In genomic region chr16:8866884-8867482, GRCh38 we compare ENCODE assay signal across 9 cellular contexts. TPM values are rescaled to one million over a fixed set of nuclear protein-coding genes. Genes with fewer than 3 reads are reported as not detected.
DNase-seq lines count a peak whose midpoint lies in the region; ATAC-seq and TF ChIP-seq lines count a peak whose summit lies in the region.
"Had no signal": no experiment of that assay in that cellular context is flagged by ENCODE, and none has a peak within 500 bp of the region (broad histone marks: within the 10 kb centered on the region; RNA-seq: fewer than 3 reads in every experiment).

No MANE protein-coding gene starts in this region.

- no peak for ATAC-seq in activated naive CD8-positive, alpha-beta T cell treated with anti-CD3 and anti-CD28 coated beads, Interleukin-2, amount 10 ng/mL, durations not matched to agents 7 days and 5 days (ENCODE audit: low read depth)
- no peak for ATAC-seq in GM18502 (IDR thresholded peaks at IDR 0.05; ENCODE audit: poor library complexity, unreplicated experiment)

- H3K36me3 ChIP-seq in kidney epithelial cell (ENCODE audit: control insufficient read depth, insufficient read depth, low read length) = no peaks in the 10 kb centered on the region

- peak overlapping the region; percentile 59 for H3K4me3 ChIP-seq in kidney epithelial cell (ENCODE audit: low read depth, low read length)

- peak overlapping the region; percentile 89 for H3K27ac ChIP-seq in temporal lobe (ENCODE audit: low read depth, low read length)

- TF ChIP-seq CTCF in kidney epithelial cell (IDR thresholded peaks at IDR 0.05; ENCODE audit: insufficient read depth, low read length, poor library complexity, severe bottlenecking) = no peak

- H3K4me1 Mint-ChIP-seq in T-helper 1 cell treated with Interleukin-12 subunit alpha and Interleukin-12 subunit beta and Interleukin-4 antibody, amounts not matched to agents 30 μg/mL and 1 μg/mL, for 36 hours (ENCODE audit: low read depth) = peaks cover 36% of the 10 kb centered on the region
- peaks cover 47% of the 10 kb centered on the region for H3K4me1 Mint-ChIP-seq in activated naive CD8-positive, alpha-beta T cell treated with anti-CD3 and anti-CD28 coated beads, Interleukin-2, amount 10 ng/mL, durations not matched to agents 7 days and 5 days

- H3K4me3 Mint-ChIP-seq in T-helper 1 cell treated with Interleukin-12 subunit alpha and Interleukin-12 subunit beta and Interleukin-4 antibody, amounts not matched to agents 30 μg/mL and 1 μg/mL, for 36 hours = peak overlapping the region; percentile 95
- peak overlapping the region; percentile 93 for H3K4me3 Mint-ChIP-seq in activated naive CD8-positive, alpha-beta T cell treated with anti-CD3 and anti-CD28 coated beads, Interleukin-2, amount 10 ng/mL, durations not matched to agents 7 days and 5 days

- H3K27ac Mint-ChIP-seq in T-helper 1 cell treated with Interleukin-12 subunit alpha and Interleukin-12 subunit beta and Interleukin-4 antibody, amounts not matched to agents 30 μg/mL and 1 μg/mL, for 36 hours = peak overlapping the region; percentile 93
- H3K27ac Mint-ChIP-seq in activated naive CD8-positive, alpha-beta T cell treated with anti-CD3 and anti-CD28 coated beads, Interleukin-2, amount 10 ng/mL, durations not matched to agents 7 days and 5 days = peak overlapping the region; percentile 97

- H3K36me3 Mint-ChIP-seq in T-helper 1 cell treated with Interleukin-12 subunit alpha and Interleukin-12 subunit beta and Interleukin-4 antibody, amounts not matched to agents 30 μg/mL and 1 μg/mL, for 36 hours (ENCODE audit: low read depth) = peaks cover 4% of the 10 kb centered on the region
- H3K36me3 Mint-ChIP-seq in activated naive CD8-positive, alpha-beta T cell treated with anti-CD3 and anti-CD28 coated beads, Interleukin-2, amount 10 ng/mL, durations not matched to agents 7 days and 5 days = peaks cover 17% of the 10 kb centered on the region

- POLR2A ChIA-PET in activated naive CD8-positive, alpha-beta T cell treated with anti-CD3 and anti-CD28 coated beads, Interleukin-2, amount 10 ng/mL, durations not matched to agents 7 days and 5 days (lab: Charles Lee) = interaction anchor here (1.3 to 3.5 kb wide), 6 partner anchors 12 to 225 kb away, joined by 4 to 44 read pairs (median 21); partner anchors contain the start of genes HAPSTR1, PMM2 and TMEM186

- H3K9me3 Mint-ChIP-seq in T-helper 1 cell treated with Interleukin-12 subunit alpha and Interleukin-12 subunit beta and Interleukin-4 antibody, amounts not matched to agents 30 μg/mL and 1 μg/mL, for 36 hours = no peaks in the 10 kb centered on the region
- H3K9me3 Mint-ChIP-seq in activated naive CD8-positive, alpha-beta T cell treated with anti-CD3 and anti-CD28 coated beads, Interleukin-2, amount 10 ng/mL, durations not matched to agents 7 days and 5 days = no peaks in the 10 kb centered on the region

- no peak for DNase-seq in T-helper 1 cell
- no peak for DNase-seq in activated naive CD8-positive, alpha-beta T cell treated with anti-CD3 and anti-CD28 coated beads, Interleukin-2, amount 10 ng/mL, durations not matched to agents 7 days and 5 days
- DNase-seq in kidney epithelial cell (ENCODE audit: low read depth) = no peak
- no peak for DNase-seq in stimulated activated CD8-positive, alpha-beta memory T cell treated with anti-CD3 and anti-CD28 coated beads, Interleukin-4, amount 100 ng/mL, for 48 hours
- no peak for DNase-seq in AG08396 (ENCODE audit: low spot score)

- H3K27me3 Mint-ChIP-seq in T-helper 1 cell treated with Interleukin-12 subunit alpha and Interleukin-12 subunit beta and Interleukin-4 antibody, amounts not matched to agents 30 μg/mL and 1 μg/mL, for 36 hours (ENCODE audit: low read depth) = no peaks in the 10 kb centered on the region
- no peaks in the 10 kb centered on the region for H3K27me3 Mint-ChIP-seq in activated naive CD8-positive, alpha-beta T cell treated with anti-CD3 and anti-CD28 coated beads, Interleukin-2, amount 10 ng/mL, durations not matched to agents 7 days and 5 days

- H3K27me3 ChIP-seq in kidney epithelial cell (ENCODE audit: control insufficient read depth, insufficient read depth, low read length) = no peaks in the 10 kb centered on the region

RNA-seq across cellular contexts. Expression of gene CARHSP1, which starts 1.8 kb away (rescaled TPM):
- 100 to 1,000 TPM; 157 to 173 TPM for total RNA-seq in activated naive CD8-positive, alpha-beta T cell treated with anti-CD3 and anti-CD28 coated beads, Interleukin-2, amount 10 ng/mL, durations not matched to agents 7 days and 5 days
- total RNA-seq in kidney epithelial cell (113 and 119 TPM in 2 replicates), temporal lobe (138 TPM)

RNA-seq across cellular contexts. Expression of gene LITAFD, which starts 15.2 kb away (rescaled TPM):
- not detected for total RNA-seq in activated naive CD8-positive, alpha-beta T cell treated with anti-CD3 and anti-CD28 coated beads, Interleukin-2, amount 10 ng/mL, durations not matched to agents 7 days and 5 days
- total RNA-seq in kidney epithelial cell (not detected in 2 replicates), temporal lobe (not detected)
- total RNA-seq: T-helper 1 cell treated with Interleukin-12 subunit alpha and Interleukin-12 subunit beta and Interleukin-4 antibody, amounts not matched to agents 30 ng/mL and 1 ng/mL, for 36 hours had no signal
